In the genomic region with DNA sequence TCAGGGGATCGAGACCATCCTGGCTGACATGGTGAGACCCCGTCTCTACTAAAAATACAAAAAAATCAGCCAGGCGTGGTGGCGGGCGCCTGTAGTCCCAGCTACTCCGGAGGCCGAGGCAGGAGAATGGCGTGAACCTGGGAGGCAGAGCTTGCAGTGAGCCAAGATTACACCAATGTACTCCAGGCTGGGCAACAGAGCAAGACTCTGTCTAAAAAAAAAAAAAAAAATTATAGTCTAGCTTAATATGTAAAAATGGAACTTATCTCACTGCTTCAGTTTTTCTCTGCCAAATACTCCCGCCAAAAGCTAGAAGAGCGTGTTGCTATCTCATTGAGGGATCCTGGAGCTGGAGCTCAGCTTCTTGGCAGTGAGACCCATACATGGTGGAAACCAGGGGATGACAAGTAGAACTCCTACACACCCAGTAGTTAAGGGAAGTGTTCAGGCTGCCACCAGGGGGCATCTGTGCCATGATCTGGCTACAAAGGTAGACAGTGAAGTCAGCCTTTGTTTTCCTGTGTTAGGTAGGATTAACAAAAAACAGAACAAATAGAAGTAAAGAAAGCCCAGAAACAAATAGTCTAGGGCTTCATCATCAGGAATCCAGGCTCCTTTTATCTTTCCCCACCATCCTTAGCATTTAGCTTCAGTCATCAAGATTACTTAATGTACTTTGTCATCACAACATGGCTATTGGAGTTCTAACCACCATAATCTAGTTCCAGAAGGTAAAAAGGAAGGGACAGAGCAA, we compare ENCODE assay signal across 8 cellular contexts. TPM values are rescaled to one million over a fixed set of nuclear protein-coding genes. Genes with fewer than 3 reads are reported as not detected.
DNase-seq lines count a peak whose midpoint lies in the region; ATAC-seq and TF ChIP-seq lines count a peak whose summit lies in the region.

No MANE protein-coding gene starts in this region.

- no peaks in the 10 kb centered on the region for H3K79me2 ChIP-seq in KMS-11 (ENCODE audit: insufficient read depth, low read depth)

- ATAC-seq in GM18868 (IDR thresholded peaks at IDR 0.05; ENCODE audit: unreplicated experiment), result peak; percentile 69

- WGBS in thyroid gland, 2 donors, result 64 to 73% methylated on average over 10 of the region's 10 CpGs

- DNase-seq in AG09309 (ENCODE audit: low read depth) (no peak), RPMI7951 (ENCODE audit: low read depth) (peak; percentile 76), foreskin fibroblast (peak; percentile 50 to 68), nucleus accumbens (lab: John Stamatoyannopoulos, UW) (peak in 50 of 56 donors; percentile 14 to 88 (median 51)), thyroid gland (peak; percentile 86 to 91)
- DNase-seq in activated T-helper 1 cell treated with anti-CD3 and anti-CD28 coated beads, Interleukin-2, amount 50 U/mL, for 16 hours (ENCODE audit: low read depth in 1 of 2, low spot score in 1 of 2), result peak; percentile 74 to 78

- no peak overlapping the region for H3K4me2 ChIP-seq in KMS-11

- H3K9me3 ChIP-seq in thyroid gland, result no peaks in the 10 kb centered on the region

- H4K20me1 ChIP-seq in KMS-11 (ENCODE audit: insufficient read depth), result no peaks in the 10 kb centered on the region

- H3K27me3 ChIP-seq in KMS-11 (ENCODE audit: insufficient read depth, low read depth) (no peaks in the 10 kb centered on the region), thyroid gland (no peaks in the 10 kb centered on the region)

- no peak overlapping the region for H3K4me3 ChIP-seq in AG09309 (ENCODE audit: control insufficient read depth, low read depth, low read length)
- H3K4me3 ChIP-seq in KMS-11 (IDR thresholded peaks at IDR 0.05; ENCODE audit: insufficient read depth, low read depth, low read length), result no peak overlapping the region
- no peak overlapping the region for H3K4me3 ChIP-seq in foreskin fibroblast (ENCODE audit: low read depth in 1 of 2, low read length in 2 of 2)
- no peak overlapping the region for H3K4me3 ChIP-seq in thyroid gland (replicated peaks in 1 of 3)

- H3K9ac ChIP-seq in KMS-11, result no peak overlapping the region

- H3K36me3 ChIP-seq in KMS-11 (ENCODE audit: insufficient read depth) (no peaks in the 10 kb centered on the region), thyroid gland (no peaks in the 10 kb centered on the region)

- TF ChIP-seq POLR2A in thyroid gland (IDR thresholded peaks at IDR 0.05), result no peak

- H3K4me1 ChIP-seq in KMS-11 (ENCODE audit: low read depth, poor library complexity, severe bottlenecking), result peaks cover 6% of the 10 kb centered on the region
- no peaks in the 10 kb centered on the region for H3K4me1 ChIP-seq in thyroid gland

- TF ChIP-seq CTCF in AG09309 (IDR thresholded peaks at IDR 0.05; ENCODE audit: control insufficient read depth, insufficient read depth, low read depth, low read length, missing control alignments), result peak; percentile 66
- peak; percentile 88 for TF ChIP-seq CTCF in KMS-11 (conservative IDR thresholded peaks at IDR 0.05; ENCODE audit: low read depth, low read length)
- TF ChIP-seq CTCF in foreskin fibroblast (IDR thresholded peaks at IDR 0.05; ENCODE audit: low read depth, low read length), result peak; percentile 55
- TF ChIP-seq CTCF in thyroid gland (IDR thresholded peaks at IDR 0.05), result peak; percentile 39 to 89 (median 80)

- no peak overlapping the region for H3K27ac ChIP-seq in KMS-11
- H3K27ac ChIP-seq in thyroid gland, result peak overlapping the region in 1 of 3 donors; percentile 4

- intact Hi-C loops in thyroid gland (cut with DNase I), result loop anchor here (2.0 kb wide), 1 partner anchor 64 kb away; no protein-coding TSS in a partner anchor

- peak overlapping the region; percentile 42; the same call in 1 of the 2 replicates for H2AFZ ChIP-seq in KMS-11 (ENCODE audit: low read depth)

RNA-seq across cellular contexts. Expression of gene GLIPR2, which starts 33.6 kb away (rescaled TPM):
- 7.2 and 9.3 TPM in 2 replicates for total RNA-seq in RPMI7951 (2014; rRNA removed; shearing (Covaris generic))
- total RNA-seq in thyroid gland, result 10 to 100 TPM; 15.6 to 25.1 (median 20.4) TPM
